ENCODE assay signal across 8 cellular contexts in the genomic region with DNA sequence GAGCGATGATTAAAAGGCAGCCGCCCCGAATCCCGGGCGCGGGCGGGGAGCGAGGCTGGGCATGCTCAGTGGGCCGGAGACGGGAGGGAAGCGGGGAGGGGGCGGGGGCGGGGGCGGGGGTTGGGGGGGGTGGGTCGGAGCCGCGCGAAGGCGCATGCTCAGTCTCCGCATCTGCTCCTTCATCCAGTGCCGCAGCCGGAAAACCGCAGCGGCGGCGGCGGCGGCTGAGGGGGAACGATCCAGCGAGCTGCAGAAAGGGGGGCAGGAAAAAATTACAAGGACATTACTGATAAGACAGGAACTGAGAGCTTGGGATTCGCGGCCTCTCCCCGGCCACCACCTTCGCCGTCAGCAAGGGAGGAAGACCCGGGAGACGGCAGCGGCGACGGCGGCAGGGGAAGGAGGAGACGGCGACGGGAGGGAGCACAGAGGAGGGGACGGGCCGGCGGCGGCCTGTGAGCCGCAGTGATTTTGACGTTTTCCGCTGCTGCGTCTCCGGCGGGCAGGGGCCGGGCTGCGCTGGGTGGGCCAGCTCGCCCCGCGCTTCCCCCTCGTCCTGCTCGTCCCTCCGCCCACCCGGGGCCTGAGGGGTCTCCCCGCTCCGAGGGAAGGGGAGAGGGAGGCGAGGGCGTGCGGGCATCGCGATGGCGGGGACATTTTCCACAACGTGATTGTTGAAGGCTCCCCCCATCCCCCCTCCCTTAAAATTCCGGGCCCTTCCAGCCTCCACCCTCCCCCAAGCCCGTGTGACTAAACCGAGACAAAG. TPM values are rescaled to one million over a fixed set of nuclear protein-coding genes. Genes with fewer than 3 reads are reported as not detected.
DNase-seq lines count a peak whose midpoint lies in the region; TF ChIP-seq lines count a peak whose summit lies in the region.

A gene with protein sequence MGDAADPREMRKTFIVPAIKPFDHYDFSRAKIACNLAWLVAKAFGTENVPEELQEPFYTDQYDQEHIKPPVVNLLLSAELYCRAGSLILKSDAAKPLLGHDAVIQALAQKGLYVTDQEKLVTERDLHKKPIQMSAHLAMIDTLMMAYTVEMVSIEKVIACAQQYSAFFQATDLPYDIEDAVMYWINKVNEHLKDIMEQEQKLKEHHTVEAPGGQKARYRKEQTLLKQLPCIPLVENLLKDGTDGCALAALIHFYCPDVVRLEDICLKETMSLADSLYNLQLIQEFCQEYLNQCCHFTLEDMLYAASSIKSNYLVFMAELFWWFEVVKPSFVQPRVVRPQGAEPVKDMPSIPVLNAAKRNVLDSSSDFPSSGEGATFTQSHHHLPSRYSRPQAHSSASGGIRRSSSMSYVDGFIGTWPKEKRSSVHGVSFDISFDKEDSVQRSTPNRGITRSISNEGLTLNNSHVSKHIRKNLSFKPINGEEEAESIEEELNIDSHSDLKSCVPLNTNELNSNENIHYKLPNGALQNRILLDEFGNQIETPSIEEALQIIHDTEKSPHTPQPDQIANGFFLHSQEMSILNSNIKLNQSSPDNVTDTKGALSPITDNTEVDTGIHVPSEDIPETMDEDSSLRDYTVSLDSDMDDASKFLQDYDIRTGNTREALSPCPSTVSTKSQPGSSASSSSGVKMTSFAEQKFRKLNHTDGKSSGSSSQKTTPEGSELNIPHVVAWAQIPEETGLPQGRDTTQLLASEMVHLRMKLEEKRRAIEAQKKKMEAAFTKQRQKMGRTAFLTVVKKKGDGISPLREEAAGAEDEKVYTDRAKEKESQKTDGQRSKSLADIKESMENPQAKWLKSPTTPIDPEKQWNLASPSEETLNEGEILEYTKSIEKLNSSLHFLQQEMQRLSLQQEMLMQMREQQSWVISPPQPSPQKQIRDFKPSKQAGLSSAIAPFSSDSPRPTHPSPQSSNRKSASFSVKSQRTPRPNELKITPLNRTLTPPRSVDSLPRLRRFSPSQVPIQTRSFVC (N-terminal part only) (plus strand): TSS at position 161 of the 766 bp plus-strand sequence. CDS start 935 bp downstream, outside the sequence.

- intact Hi-C loops in adrenal gland (cut with DNase I): loop anchor here in 1 of 2 donors (2.0 to 10.0 kb wide), 2 partner anchors 68 to 114 kb away; a partner anchor contains a TSS
- intact Hi-C loops in cardiac septum (cut with DNase I): loop anchor here (1.0 to 5.0 kb wide), 4 partner anchors 38 to 117 kb away; a partner anchor contains a TSS
- intact Hi-C loops in transverse colon (cut with DNase I; ENCODE audit: low total_unique reads): loop anchor here (1.0 kb wide), 1 partner anchor 70 kb away; a partner anchor contains a TSS

- TF ChIP-seq EP300 in transverse colon (IDR thresholded peaks at IDR 0.05; ENCODE audit: low read depth): no peak

- H3K9me2 ChIP-seq in DOHH2 (replicated peaks; ENCODE audit: control insufficient read depth, low read length): no peaks in the 10 kb centered on the region

- peaks cover 47% of the 10 kb centered on the region for H3K79me2 ChIP-seq in DOHH2 (ENCODE audit: control insufficient read depth, low read length)

- peaks cover 4% of the 10 kb centered on the region; the same call in 1 of the 2 replicates for H4K20me1 ChIP-seq in DOHH2 (ENCODE audit: control insufficient read depth, insufficient read depth, low read depth, low read length)

- H3K27ac ChIP-seq in DOHH2 (ENCODE audit: low read depth, low read length) (peak within 1 kb of the TSS; percentile 60), adrenal gland (peak within 1 kb of the TSS; percentile 80 to 100 (median 100)), transverse colon (peak within 1 kb of the TSS; percentile 92 to 100 (median 98))

- H3F3A ChIP-seq in DOHH2 (ENCODE audit: control insufficient read depth, insufficient read depth): peaks cover 18% of the 10 kb centered on the region

- H3K9me3 ChIP-seq in DOHH2 (ENCODE audit: control insufficient read depth, insufficient read depth, low read length) (no peaks in the 10 kb centered on the region), adrenal gland (replicated peaks in 1 of 3) (no peaks in the 10 kb centered on the region), transverse colon (no peaks in the 10 kb centered on the region)

- TF ChIP-seq POLR2A in adrenal gland (IDR thresholded peaks at IDR 0.05): peak; percentile 84 to 92
- peak; percentile 79 for TF ChIP-seq POLR2A in transverse colon (IDR thresholded peaks at IDR 0.05)

- H3K4me1 ChIP-seq in DOHH2 (ENCODE audit: control insufficient read depth, low read length): peaks cover 39% of the 10 kb centered on the region
- H3K4me1 ChIP-seq in adrenal gland (replicated peaks in 1 of 2): peaks cover 23 to 44% of the 10 kb centered on the region in 2 donors
- H3K4me1 ChIP-seq in transverse colon: peaks cover 0 to 39% (median 17%) of the 10 kb centered on the region in 4 donors

- no peaks in the 10 kb centered on the region; the same call in 1 of the 2 replicates for H3K27me3 ChIP-seq in DOHH2 (ENCODE audit: control insufficient read depth, low read length)
- no peaks in the 10 kb centered on the region for H3K27me3 ChIP-seq in adrenal gland
- no peaks in the 10 kb centered on the region for H3K27me3 ChIP-seq in transverse colon

- 0 to 1% (median 0%) methylated on average over 26 to 75 of the region's 75 CpGs for WGBS in adrenal gland, 4 donors
- WGBS in transverse colon (ENCODE audit: low coverage in 1 of 2), 2 donors: 0% methylated on average over 7 to 56 of the region's 75 CpGs

- H3K4me3 ChIP-seq in DOHH2 (ENCODE audit: low read length) (peak within 1 kb of the TSS; percentile 81), adrenal gland (peak within 1 kb of the TSS; percentile 31 to 95 (median 62)), transverse colon (peak within 1 kb of the TSS; percentile 63 to 98 (median 78))

- TF ChIP-seq CTCF in DOHH2 (IDR thresholded peaks at IDR 0.05; ENCODE audit: low read depth, low read length, poor library complexity, severe bottlenecking) (no peak), adrenal gland (IDR thresholded peaks at IDR 0.05) (no peak), transverse colon (IDR thresholded peaks at IDR 0.05) (no peak)

- peak within 1 kb of the TSS; percentile 85 for H3K4me2 ChIP-seq in DOHH2 (ENCODE audit: low read length)

- in situ Hi-C loops in transverse colon (cut with MboI; ENCODE audit: low pct_ligation_motif_present in 1 of 4, low pct_unique_long_range_greater_than_20kb in 1 of 4, low sequenced_read_pairs in 3 of 4): no loop called here

- DNase-seq in H4 (ENCODE audit: low spot score): peak; percentile 79
- peak; percentile 92 for DNase-seq in NCI-H1048 (lab: John Stamatoyannopoulos, UW)
- peak; percentile 42 for DNase-seq in T follicular helper cell (ENCODE audit: low read depth)
- peak; percentile 91 to 97 (median 94) for DNase-seq in adrenal gland
- peak; percentile 93 for DNase-seq in cardiac septum (ENCODE audit: low spot score)
- peak; percentile 87 for DNase-seq in pons (ENCODE audit: low spot score)
- peak; percentile 86 for DNase-seq in transverse colon

- peaks cover 13% of the 10 kb centered on the region; the same call in 1 of the 2 replicates for H3K36me3 ChIP-seq in DOHH2 (ENCODE audit: control insufficient read depth, low read length)
- H3K36me3 ChIP-seq in adrenal gland (replicated peaks in 1 of 2): no peaks in the 10 kb centered on the region
- no peaks in the 10 kb centered on the region for H3K36me3 ChIP-seq in transverse colon

RNA-seq across cellular contexts. Expression of the gene that starts here (rescaled TPM):
- 15.5 and 19.5 TPM in 2 replicates for total RNA-seq in H4 (2014; rRNA removed; shearing (Covaris generic))
- 10 to 100 TPM; 22.3 to 62.6 (median 33.0) TPM for total RNA-seq in adrenal gland
- polyA plus RNA-seq in adrenal gland: 10 to 100 TPM; 22.6 to 35.6 (median 24.2) TPM
- total RNA-seq in cardiac septum: 37.9 TPM
- 10 to 100 TPM in 1 of 4 donors, 1 to 10 TPM in 3; 8.2 to 12.5 (median 9.1) TPM for total RNA-seq in transverse colon

Comparison
In these comparisons a context has a peak if more than half of its experiments do, and no peak if none do; other contexts are left out.
1. Peak in every context shown above with its lines: DNase-seq, H3K4me3 ChIP-seq and H3K27ac ChIP-seq.
2. DNase-seq: peak in every context shown above with its lines; median percentile 94 in adrenal gland; 93 in cardiac septum; 92 in NCI-H1048; 87 in pons; 86 in transverse colon; 79 in H4; 42 in T follicular helper cell.